9 cellular contexts compared by ENCODE assay signal in the genomic region with DNA sequence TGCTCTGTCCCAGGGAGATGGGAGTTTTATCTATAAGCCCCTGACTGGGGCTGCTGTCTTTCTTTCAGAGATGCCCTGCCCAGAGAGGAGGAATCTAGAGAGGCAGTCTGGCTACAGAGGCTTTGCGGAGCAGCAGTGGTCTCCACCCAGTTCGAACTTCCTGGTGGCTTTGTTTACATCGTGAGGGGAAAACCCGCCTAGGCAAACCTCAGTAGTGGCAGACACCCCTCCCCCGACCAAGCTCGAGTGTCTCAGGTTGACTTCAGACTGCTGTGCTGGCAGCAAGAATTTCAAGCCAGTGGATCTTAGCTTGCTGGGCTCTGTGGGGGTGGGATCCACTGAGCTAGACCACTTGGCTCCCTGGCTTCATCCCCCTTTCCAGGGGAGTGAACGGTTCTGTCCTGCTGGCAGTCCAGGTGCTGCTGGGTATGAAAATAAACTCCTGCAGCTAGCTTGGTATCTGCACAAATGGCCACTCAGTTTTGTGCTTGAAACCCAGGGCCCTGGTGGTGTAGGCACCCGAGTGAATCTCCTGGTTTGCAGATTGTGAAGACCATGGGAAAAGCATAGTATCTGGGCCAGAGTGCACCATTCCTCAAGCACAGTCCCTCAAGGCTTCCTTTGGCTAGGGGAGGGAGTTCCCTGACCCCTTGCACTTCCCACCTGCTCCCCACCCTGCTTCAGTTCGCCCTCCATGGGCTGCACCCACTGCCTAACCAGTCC. TPM values are rescaled to one million over a fixed set of nuclear protein-coding genes. Genes with fewer than 3 reads are reported as not detected.
DNase-seq lines count a peak whose midpoint lies in the region; ATAC-seq and TF ChIP-seq lines count a peak whose summit lies in the region.
"Not testable (repeated sequence)": the region's sequence is repeated elsewhere in the genome, so short reads cannot be mapped to it uniquely, and the experiment has no call there.
"Had no signal": no experiment of that assay in that cellular context is flagged by ENCODE, and none has a peak within 500 bp of the region (broad histone marks: within the 10 kb centered on the region; RNA-seq: fewer than 3 reads in every experiment).

No MANE protein-coding gene starts in this region.

- not testable (repeated sequence) for H3K9me3 ChIP-seq in stomach

- H3K4me1 ChIP-seq in stomach: peaks cover 0 to 13% (median 2%) of the 10 kb centered on the region in 4 donors

- peaks cover 11% of the 10 kb centered on the region for H3K36me3 Mint-ChIP-seq in endothelial cell (ENCODE audit: low read depth, unreplicated experiment)

- H3K4me1 Mint-ChIP-seq in endothelial cell (ENCODE audit: unreplicated experiment): not testable (repeated sequence)

- ATAC-seq in GM19023 (IDR thresholded peaks at IDR 0.05; ENCODE audit: unreplicated experiment): peak; percentile 84
- ATAC-seq in HG02759 (IDR thresholded peaks at IDR 0.05; ENCODE audit: unreplicated experiment): peak; percentile 67

- TF ChIP-seq CTCF in endothelial cell (IDR thresholded peaks at IDR 0.05; ENCODE audit: unreplicated experiment); stomach (IDR thresholded peaks at IDR 0.05): not testable (repeated sequence)

- DNase-seq in NAMALWA (ENCODE audit: low spot score) (peak; percentile 5), activated T-helper 1 cell treated with Interleukin-2 at 50 U/mL for 16 hours (ENCODE audit: low read depth) (peak; percentile 11), endothelial cell (ENCODE audit: low spot score) (peak; percentile 5), stomach (peak; percentile 34)
- peak; percentile 14 for DNase-seq in activated CD4-positive, alpha-beta T cell treated with anti-CD3 and anti-CD28 coated beads for 1 hour
- peak; percentile 21 to 29 for DNase-seq in stimulated activated CD4-positive, alpha-beta T cell treated with anti-CD3 and anti-CD28 coated beads, Interleukin-2, amount 100 ng/mL, for 24 hours

- H3K9me3 Mint-ChIP-seq in endothelial cell (ENCODE audit: unreplicated experiment): not testable (repeated sequence)

- H3K4me3 ChIP-seq in stomach: not testable (repeated sequence)

- not testable (repeated sequence) for H3K36me3 ChIP-seq in stomach

- not testable (repeated sequence) for H3K27me3 ChIP-seq in stomach

- 20 to 67% (median 35%) methylated on average over 2 to 9 of the region's 9 CpGs for WGBS in stomach, 5 donors

- intact Hi-C loops in stomach (cut with DNase I; ENCODE audit: low total_unique reads): not testable (repeated sequence)

- H3K4me3 Mint-ChIP-seq in endothelial cell (ENCODE audit: unreplicated experiment): not testable (repeated sequence)

- not testable (repeated sequence) for H3K27me3 Mint-ChIP-seq in endothelial cell (ENCODE audit: unreplicated experiment)

- not testable (repeated sequence) for H3K27ac ChIP-seq in stomach

- H3K27ac Mint-ChIP-seq in endothelial cell (ENCODE audit: unreplicated experiment): not testable (repeated sequence)

- TF ChIP-seq EP300 in stomach (IDR thresholded peaks at IDR 0.05): not testable (repeated sequence)

- TF ChIP-seq POLR2A in stomach (IDR thresholded peaks at IDR 0.05): not testable (repeated sequence)

RNA-seq across cellular contexts. Expression of gene OTOGL, which starts 15.3 kb away (rescaled TPM):
- 0.31 TPM for total RNA-seq in endothelial cell (ENCODE audit: unreplicated experiment)
- 1 to 10 TPM in 2 of 5 donors, under 1 TPM in 1, not detected in 2; 0.58 to 1.7 (median 1.3) TPM for total RNA-seq in stomach
- polyA plus RNA-seq in stomach: under 1 TPM in 1 of 3 donors, not detected in 2; 0.70 TPM
- polyA plus RNA-seq: CD14-positive monocyte had no signal
